Comparison of ENCODE assay signal across 15 cellular contexts in genomic region chr2:106163948-106164580, GRCh38. TPM values are rescaled to one million over a fixed set of nuclear protein-coding genes. Genes with fewer than 3 reads are reported as not detected.
DNase-seq lines count a peak whose midpoint lies in the region; ATAC-seq, FAIRE-seq and TF ChIP-seq lines count a peak whose summit lies in the region.
"Had no signal": no experiment of that assay in that cellular context is flagged by ENCODE, and none has a peak within 500 bp of the region (broad histone marks: within the 10 kb centered on the region; RNA-seq: fewer than 3 reads in every experiment).

No MANE protein-coding gene starts in this region.

- no peak for ATAC-seq in CD4-positive, CD25-positive, alpha-beta regulatory T cell (ENCODE audit: low read depth in 2 of 2)
- ATAC-seq in activated CD8-positive, alpha-beta T cell treated with anti-CD3 and anti-CD28 coated beads, Interleukin-2, amount 10 ng/mL, durations not matched to agents 7 days and 5 days, result no peak
- no peak for ATAC-seq in GM19397 (IDR thresholded peaks at IDR 0.05; ENCODE audit: unreplicated experiment)
- ATAC-seq in GM21367 (IDR thresholded peaks at IDR 0.05; ENCODE audit: unreplicated experiment), result no peak

- peak overlapping the region; percentile 20 to 64 (median 49) for H3K4me3 Mint-ChIP-seq in CD4-positive, CD25-positive, alpha-beta regulatory T cell
- peak overlapping the region; percentile 2 for H3K4me3 Mint-ChIP-seq in activated CD8-positive, alpha-beta T cell treated with anti-CD3 and anti-CD28 coated beads, Interleukin-2, amount 10 ng/mL, durations not matched to agents 7 days and 5 days
- H3K4me3 Mint-ChIP-seq: brain had no signal

- TF ChIP-seq POLR2A in GM12892 (IDR thresholded peaks at IDR 0.05; ENCODE audit: low read depth, low read length), result no peak

- DNase-seq in CD4-positive, CD25-positive, alpha-beta regulatory T cell, result peak in 2 of 3 donors; percentile 35 to 60
- DNase-seq in GM12892 (ENCODE audit: insufficient read length) (no peak), iris pigment epithelial cell (ENCODE audit: low read depth) (peak; percentile 65), midbrain (lab: John Stamatoyannopoulos, UW) (no peak)
- DNase-seq in activated CD8-positive, alpha-beta T cell treated with anti-CD3 and anti-CD28 coated beads, Interleukin-2, amount 10 ng/mL, durations not matched to agents 7 days and 5 days, result no peak
- no peak for DNase-seq in stimulated activated CD8-positive, alpha-beta memory T cell treated with anti-CD3 and anti-CD28 coated beads, Interleukin-4, amount 100 ng/mL, for 48 hours
- DNase-seq: activated T-cell treated with anti-CD3 and anti-CD28 coated beads, Interleukin-2, amount 50 U/mL, for 1 hour; left ventricle myocardium inferior; NCI-H1694 treated with DMSO at 0.1 percent for 48 hours; NCI-H82; SIG-M5 had no signal

- peaks cover 75% of the 10 kb centered on the region for H3K4me1 ChIP-seq in CD4-positive, CD25-positive, alpha-beta regulatory T cell (ENCODE audit: control insufficient read depth, insufficient read depth, low read length, poor library complexity, severe bottlenecking)
- H3K4me1 ChIP-seq: suprapubic skin had no signal

- H3K27me3 Mint-ChIP-seq in CD4-positive, CD25-positive, alpha-beta regulatory T cell, result no peaks in the 10 kb centered on the region
- no peaks in the 10 kb centered on the region for H3K27me3 Mint-ChIP-seq in activated CD8-positive, alpha-beta T cell treated with anti-CD3 and anti-CD28 coated beads, Interleukin-2, amount 10 ng/mL, durations not matched to agents 7 days and 5 days (ENCODE audit: low read depth)
- H3K27me3 Mint-ChIP-seq: brain had no signal

- H3K27ac Mint-ChIP-seq in CD4-positive, CD25-positive, alpha-beta regulatory T cell, result peak overlapping the region; percentile 80 to 99 (median 90)
- H3K27ac Mint-ChIP-seq in activated CD8-positive, alpha-beta T cell treated with anti-CD3 and anti-CD28 coated beads, Interleukin-2, amount 10 ng/mL, durations not matched to agents 7 days and 5 days, result peak overlapping the region; percentile 76

- peak overlapping the region; percentile 92 for H3K27ac ChIP-seq in CD4-positive, CD25-positive, alpha-beta regulatory T cell (ENCODE audit: insufficient read depth, low read length, poor library complexity, severe bottlenecking)
- H3K27ac ChIP-seq: left ventricle myocardium inferior, suprapubic skin had no signal

- H3K4me1 Mint-ChIP-seq in CD4-positive, CD25-positive, alpha-beta regulatory T cell, result peaks cover 23 to 91% (median 70%) of the 10 kb centered on the region in 4 donors
- H3K4me1 Mint-ChIP-seq in activated CD8-positive, alpha-beta T cell treated with anti-CD3 and anti-CD28 coated beads, Interleukin-2, amount 10 ng/mL, durations not matched to agents 7 days and 5 days (ENCODE audit: low read depth), result peaks cover 74% of the 10 kb centered on the region

- H3K9me3 ChIP-seq in CD4-positive, CD25-positive, alpha-beta regulatory T cell (ENCODE audit: control insufficient read depth in 2 of 2, low read length in 2 of 2), result no peaks in the 10 kb centered on the region
- H3K9me3 ChIP-seq: left ventricle myocardium inferior, suprapubic skin had no signal

- POLR2A ChIA-PET in activated CD8-positive, alpha-beta T cell treated with anti-CD3 and anti-CD28 coated beads, Interleukin-2, amount 10 ng/mL, durations not matched to agents 7 days and 5 days (lab: Charles Lee), result interaction anchor here (0.6 to 1.4 kb wide), 3 partner anchors 9 to 67 kb away, joined by 3 to 4 read pairs (median 3); no protein-coding TSS in a partner anchor

- H3K27me3 ChIP-seq in CD4-positive, CD25-positive, alpha-beta regulatory T cell (ENCODE audit: control insufficient read depth, insufficient read depth, low read length), result no peaks in the 10 kb centered on the region
- H3K27me3 ChIP-seq: suprapubic skin had no signal

- CTCF ChIA-PET in activated CD8-positive, alpha-beta T cell treated with anti-CD3 and anti-CD28 coated beads, Interleukin-2, amount 10 ng/mL, durations not matched to agents 7 days and 5 days (lab: Charles Lee), result interaction anchor here (0.7 to 2.0 kb wide), 4 partner anchors 11 to 29 kb away, joined by 3 to 6 read pairs (median 4); no protein-coding TSS in a partner anchor

- peak; percentile 30 for FAIRE-seq in GM12892 (lab: Jason Lieb, UNC)

- H3K9me3 Mint-ChIP-seq in CD4-positive, CD25-positive, alpha-beta regulatory T cell, result peaks cover 0 to 2% (median 0%) of the 10 kb centered on the region in 7 donors
- H3K9me3 Mint-ChIP-seq in activated CD8-positive, alpha-beta T cell treated with anti-CD3 and anti-CD28 coated beads, Interleukin-2, amount 10 ng/mL, durations not matched to agents 7 days and 5 days (ENCODE audit: insufficient read depth), result no peaks in the 10 kb centered on the region

- H3K36me3 Mint-ChIP-seq in CD4-positive, CD25-positive, alpha-beta regulatory T cell, result peaks cover 22% of the 10 kb centered on the region
- peaks cover 61% of the 10 kb centered on the region for H3K36me3 Mint-ChIP-seq in activated CD8-positive, alpha-beta T cell treated with anti-CD3 and anti-CD28 coated beads, Interleukin-2, amount 10 ng/mL, durations not matched to agents 7 days and 5 days (ENCODE audit: low read depth)

- peak overlapping the region; percentile 61 for H3K4me3 ChIP-seq in CD4-positive, CD25-positive, alpha-beta regulatory T cell (ENCODE audit: low read depth, low read length)
- H3K4me3 ChIP-seq: left ventricle myocardium inferior, suprapubic skin had no signal

- no peaks in the 10 kb centered on the region for H3K36me3 ChIP-seq in CD4-positive, CD25-positive, alpha-beta regulatory T cell (ENCODE audit: control insufficient read depth, insufficient read depth, low read length)

RNA-seq across cellular contexts. Expression of gene UXS1, which starts 30.0 kb away (rescaled TPM):
- 162 TPM for total RNA-seq in CD4-positive, CD25-positive, alpha-beta regulatory T cell
- 100 to 1,000 TPM in 3 of 4 donors, 10 to 100 TPM in 1; 83.3 to 125 (median 110) TPM for polyA plus RNA-seq in CD4-positive, CD25-positive, alpha-beta regulatory T cell
- 20.8 TPM for polyA plus RNA-seq in GM12892 (2012; ENCODE audit: missing spikeins)
- total RNA-seq in activated CD8-positive, alpha-beta T cell treated with anti-CD3 and anti-CD28 coated beads, Interleukin-2, amount 10 ng/mL, durations not matched to agents 7 days and 5 days, result 100 to 1,000 TPM in 1 of 2 experiments, 10 to 100 TPM in 1; 95.3 to 100 TPM

Comparison
In these comparisons a context has a peak if more than half of its experiments do, and no peak if none do; other contexts are left out.
1. DNase-seq: peak in CD4-positive, CD25-positive, alpha-beta regulatory T cell (2 of 3) and iris pigment epithelial cell (single experiment); none in GM12892 (single experiment), activated CD8-positive, alpha-beta T cell treated with anti-CD3 and anti-CD28 coated beads, Interleukin-2, amount 10 ng/mL, durations not matched to agents 7 days and 5 days (single experiment), stimulated activated CD8-positive, alpha-beta memory T cell treated with anti-CD3 and anti-CD28 coated beads, Interleukin-4, amount 100 ng/mL, for 48 hours (single experiment) and midbrain (single experiment).